In the genomic region with DNA sequence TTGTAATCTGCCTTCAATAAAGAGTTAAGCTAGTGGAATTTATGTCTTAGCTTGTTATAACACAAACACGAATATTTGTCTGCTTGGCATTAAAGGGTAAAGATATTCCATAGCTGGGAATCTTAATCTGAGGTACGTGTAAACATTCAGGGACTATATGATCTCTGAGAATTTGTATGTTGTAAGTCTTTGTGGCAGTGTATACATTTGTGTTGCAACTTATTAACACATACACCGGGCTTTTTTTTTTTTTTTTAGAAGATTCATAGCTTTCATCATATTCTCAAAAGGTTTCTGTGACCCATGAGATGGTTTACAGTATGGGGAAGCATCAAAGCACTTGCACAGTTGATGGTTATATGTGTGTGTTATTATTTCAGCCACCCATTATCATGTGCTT, we compare ENCODE assay signal across 15 cellular contexts. TPM values are rescaled to one million over a fixed set of nuclear protein-coding genes. Genes with fewer than 3 reads are reported as not detected.
DNase-seq lines count a peak whose midpoint lies in the region; ATAC-seq and TF ChIP-seq lines count a peak whose summit lies in the region.
"Had no signal": no experiment of that assay in that cellular context is flagged by ENCODE, and none has a peak within 500 bp of the region (broad histone marks: within the 10 kb centered on the region; RNA-seq: fewer than 3 reads in every experiment).

No MANE protein-coding gene starts in this region.

- TF ChIP-seq CTCF in fibroblast of villous mesenchyme (IDR thresholded peaks at IDR 0.05; ENCODE audit: insufficient read depth, low read depth, low read length): no peak

- no peaks in the 10 kb centered on the region for H3K9me3 Mint-ChIP-seq in stimulated activated naive CD8-positive, alpha-beta T cell treated with anti-CD3 and anti-CD28 coated beads, Interleukin-15, Interleukin-2, amounts not matched to agents 100 ng/mL and 50 ng/mL, for 24 hours
- no peaks in the 10 kb centered on the region for H3K9me3 Mint-ChIP-seq in stimulated activated naive CD8-positive, alpha-beta T cell treated with anti-CD3 and anti-CD28 coated beads, Interleukin-15, amount 100 ng/mL, for 72 hours
- H3K9me3 Mint-ChIP-seq in stimulated activated naive B cell treated with anti-CD40 and anti-IgM and Interleukin-4, amounts not matched to agents 10 μg/mL and 1 μg/mL and 100 μg/mL, for 72 hours: no peaks in the 10 kb centered on the region

- no peaks in the 10 kb centered on the region for H3K9me3 ChIP-seq in SK-N-MC (ENCODE audit: low read depth, low read length)
- H3K9me3 ChIP-seq: adrenal gland, gastroesophageal sphincter, left lung, ovary had no signal

- H3K36me3 Mint-ChIP-seq in stimulated activated naive CD8-positive, alpha-beta T cell treated with anti-CD3 and anti-CD28 coated beads, Interleukin-15, Interleukin-2, amounts not matched to agents 100 ng/mL and 50 ng/mL, for 24 hours (ENCODE audit: low read depth): peaks cover 30% of the 10 kb centered on the region
- H3K36me3 Mint-ChIP-seq in stimulated activated naive B cell treated with anti-CD40 and anti-IgM and Interleukin-4, amounts not matched to agents 10 μg/mL and 1 μg/mL and 100 μg/mL, for 72 hours: peaks cover 9 to 16% of the 10 kb centered on the region in 2 donors

- H3K4me3 Mint-ChIP-seq in stimulated activated naive CD8-positive, alpha-beta T cell treated with anti-CD3 and anti-CD28 coated beads, Interleukin-15, Interleukin-2, amounts not matched to agents 100 ng/mL and 50 ng/mL, for 24 hours: peak overlapping the region; percentile 59
- no peak overlapping the region for H3K4me3 Mint-ChIP-seq in stimulated activated naive CD8-positive, alpha-beta T cell treated with anti-CD3 and anti-CD28 coated beads, Interleukin-15, amount 100 ng/mL, for 72 hours
- peak overlapping the region; percentile 9 to 48 for H3K4me3 Mint-ChIP-seq in stimulated activated naive B cell treated with anti-CD40 and anti-IgM and Interleukin-4, amounts not matched to agents 10 μg/mL and 1 μg/mL and 100 μg/mL, for 72 hours

- no peak for ATAC-seq in stimulated activated naive CD8-positive, alpha-beta T cell treated with anti-CD3 and anti-CD28 coated beads, Interleukin-15, amount 100 ng/mL, for 72 hours
- ATAC-seq in stimulated activated naive B cell treated with anti-CD40 and anti-IgM and Interleukin-4, amounts not matched to agents 10 μg/mL and 1 μg/mL and 100 μg/mL, for 72 hours (replicated peaks): no peak
- ATAC-seq in GM19035 (IDR thresholded peaks at IDR 0.05; ENCODE audit: unreplicated experiment) (no peak), GM19467 (IDR thresholded peaks at IDR 0.05; ENCODE audit: unreplicated experiment) (no peak)
- ATAC-seq: gastroesophageal sphincter, left lung had no signal

- H3K4me3 ChIP-seq in SK-N-MC (peak overlapping the region; percentile 98), fibroblast of villous mesenchyme (ENCODE audit: low read depth, low read length) (peak overlapping the region; percentile 85)
- H3K4me3 ChIP-seq: adrenal gland, coronary artery, gastroesophageal sphincter, ovary had no signal

- H3K27ac ChIP-seq in SK-N-MC: no peak overlapping the region
- H3K27ac ChIP-seq: adrenal gland, coronary artery, ovary had no signal

- H3K27ac Mint-ChIP-seq in stimulated activated naive CD8-positive, alpha-beta T cell treated with anti-CD3 and anti-CD28 coated beads, Interleukin-15, Interleukin-2, amounts not matched to agents 100 ng/mL and 50 ng/mL, for 24 hours: no peak overlapping the region
- H3K27ac Mint-ChIP-seq in stimulated activated naive CD8-positive, alpha-beta T cell treated with anti-CD3 and anti-CD28 coated beads, Interleukin-15, amount 100 ng/mL, for 72 hours: peak overlapping the region in 1 of 2 donors; percentile 57
- H3K27ac Mint-ChIP-seq in stimulated activated naive B cell treated with anti-CD40 and anti-IgM and Interleukin-4, amounts not matched to agents 10 μg/mL and 1 μg/mL and 100 μg/mL, for 72 hours: no peak overlapping the region

- H3K9ac ChIP-seq in SK-N-MC (ENCODE audit: insufficient read length): peak overlapping the region; percentile 61

- peaks cover 14% of the 10 kb centered on the region for H3K4me1 Mint-ChIP-seq in stimulated activated naive CD8-positive, alpha-beta T cell treated with anti-CD3 and anti-CD28 coated beads, Interleukin-15, Interleukin-2, amounts not matched to agents 100 ng/mL and 50 ng/mL, for 24 hours (ENCODE audit: low read depth)
- H3K4me1 Mint-ChIP-seq in stimulated activated naive CD8-positive, alpha-beta T cell treated with anti-CD3 and anti-CD28 coated beads, Interleukin-15, amount 100 ng/mL, for 72 hours: peaks cover 10% of the 10 kb centered on the region
- H3K4me1 Mint-ChIP-seq in stimulated activated naive B cell treated with anti-CD40 and anti-IgM and Interleukin-4, amounts not matched to agents 10 μg/mL and 1 μg/mL and 100 μg/mL, for 72 hours: peaks cover 9 to 19% of the 10 kb centered on the region in 2 donors

- H3K27me3 Mint-ChIP-seq in stimulated activated naive CD8-positive, alpha-beta T cell treated with anti-CD3 and anti-CD28 coated beads, Interleukin-15, Interleukin-2, amounts not matched to agents 100 ng/mL and 50 ng/mL, for 24 hours: no peaks in the 10 kb centered on the region
- no peaks in the 10 kb centered on the region for H3K27me3 Mint-ChIP-seq in stimulated activated naive CD8-positive, alpha-beta T cell treated with anti-CD3 and anti-CD28 coated beads, Interleukin-15, amount 100 ng/mL, for 72 hours
- no peaks in the 10 kb centered on the region for H3K27me3 Mint-ChIP-seq in stimulated activated naive B cell treated with anti-CD40 and anti-IgM and Interleukin-4, amounts not matched to agents 10 μg/mL and 1 μg/mL and 100 μg/mL, for 72 hours

- DNase-seq in stimulated activated naive CD8-positive, alpha-beta T cell treated with anti-CD3 and anti-CD28 coated beads, Interleukin-15, amount 100 ng/mL, for 72 hours: no peak
- no peak for DNase-seq in SK-N-MC (ENCODE audit: low read depth, low spot score)
- DNase-seq in fibroblast of villous mesenchyme (ENCODE audit: low read depth): peak; percentile 77
- no peak for DNase-seq in stimulated activated naive B cell treated with anti-CD40 and anti-IgM and Interleukin-4, amounts not matched to agents 10 μg/mL and 1 μg/mL and 100 μg/mL, for 72 hours
- DNase-seq in dedifferentiated amniotic fluid mesenchymal stem cell (ENCODE audit: extremely low spot score): no peak
- DNase-seq: adrenal gland, left lung, NCI-H1092, NCI-H345, ovary had no signal

- peaks cover 26% of the 10 kb centered on the region for H3K36me3 ChIP-seq in SK-N-MC (ENCODE audit: insufficient read depth, low read length)
- H3K36me3 ChIP-seq: ovary had no signal

RNA-seq across cellular contexts. Expression of a gene that starts 3.0 kb away (rescaled TPM):
- 21.3 and 25.9 TPM in 2 replicates for total RNA-seq in fibroblast of villous mesenchyme

RNA-seq across cellular contexts. Expression of a gene that starts 3.4 kb away (rescaled TPM):
- 33.8 and 40.2 TPM in 2 replicates for total RNA-seq in fibroblast of villous mesenchyme

RNA-seq across cellular contexts. Expression of a gene that starts 35.8 kb away (rescaled TPM):
- 22.9 and 28.5 TPM in 2 replicates for total RNA-seq in fibroblast of villous mesenchyme

Comparison
In these comparisons a context has a peak if more than half of its experiments do, and no peak if none do; other contexts are left out.
1. H3K4me3 Mint-ChIP-seq: peak in stimulated activated naive CD8-positive, alpha-beta T cell treated with anti-CD3 and anti-CD28 coated beads, Interleukin-15, Interleukin-2, amounts not matched to agents 100 ng/mL and 50 ng/mL, for 24 hours (single experiment) and stimulated activated naive B cell treated with anti-CD40 and anti-IgM and Interleukin-4, amounts not matched to agents 10 μg/mL and 1 μg/mL and 100 μg/mL, for 72 hours (2 of 2); none in stimulated activated naive CD8-positive, alpha-beta T cell treated with anti-CD3 and anti-CD28 coated beads, Interleukin-15, amount 100 ng/mL, for 72 hours (0 of 2).